Comparison of ENCODE assay signal across 8 cellular contexts in the genomic region with DNA sequence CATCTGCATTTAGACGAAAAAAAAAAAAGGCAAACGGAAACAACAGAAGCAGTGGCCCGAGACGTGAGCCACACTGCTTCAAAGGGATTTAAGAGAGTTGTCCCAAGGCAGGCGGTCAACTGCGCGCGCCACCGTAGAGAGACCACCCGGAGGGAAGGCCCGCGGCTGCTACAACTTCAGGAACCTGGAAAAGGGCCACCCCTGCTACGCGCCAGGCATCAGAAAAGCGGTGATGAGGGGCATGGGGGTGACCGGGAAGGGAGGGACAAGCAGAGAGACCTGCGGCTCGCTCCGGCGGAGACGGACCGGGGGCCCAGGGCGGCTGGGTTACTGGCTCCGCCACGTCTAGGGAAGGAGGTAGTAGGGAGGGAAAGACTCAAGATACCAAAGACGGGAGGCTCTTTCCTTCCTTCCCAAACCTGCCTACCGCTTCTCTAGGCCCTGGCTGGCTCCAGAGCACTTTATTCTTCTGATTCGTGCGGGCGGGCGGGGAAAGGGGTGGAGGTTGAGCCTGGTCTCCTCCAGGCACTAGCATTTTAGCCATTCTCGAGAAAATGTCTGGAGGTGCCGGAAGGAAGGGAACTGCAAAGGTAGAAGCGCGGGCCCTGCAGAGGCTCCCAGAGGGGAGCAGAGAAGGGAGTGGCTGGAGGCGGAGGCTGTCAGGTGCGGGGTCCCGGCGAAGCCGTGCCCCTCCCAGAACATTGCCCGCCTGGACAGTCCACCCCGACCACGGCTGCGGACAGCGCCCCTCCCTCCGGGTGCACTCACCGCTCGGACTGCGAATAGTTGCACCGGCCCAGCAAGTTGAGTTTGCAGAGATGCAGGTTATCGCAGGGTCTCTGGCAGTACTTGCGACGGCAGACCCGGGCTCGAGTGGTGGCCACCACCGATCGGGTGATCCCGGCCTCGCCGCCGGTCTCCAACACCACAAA.
A peak's percentile ranks its signal among the peaks of the same experiment; 100 is the strongest.
DNase-seq lines count a peak whose midpoint lies in the region; ATAC-seq lines count a peak whose summit lies in the region.

No MANE protein-coding gene starts in this region.

- ATAC-seq in HG02610 (IDR thresholded peaks at IDR 0.05; ENCODE audit: unreplicated experiment), result peak; percentile 7

- peak overlapping the region; percentile 70 for H3K9ac ChIP-seq in iPS-18a (ENCODE audit: low read length)

- peak overlapping the region; percentile 84 for H3K27ac ChIP-seq in angular gyrus (ENCODE audit: low read depth, low read length)
- no peak overlapping the region for H3K27ac ChIP-seq in iPS-18a (ENCODE audit: low read length)
- H3K27ac ChIP-seq in skin epidermis, result peak overlapping the region; percentile 75 to 99 (median 95)

- H3K4me3 ChIP-seq in iPS-18a (ENCODE audit: low read length) (peak overlapping the region; percentile 89), skin epidermis (peak overlapping the region; percentile 57 to 100 (median 93))

- H3K27me3 Mint-ChIP-seq in T-helper 1 cell treated with Interleukin-12 subunit alpha and Interleukin-12 subunit beta and Interleukin-4 antibody, amounts not matched to agents 30 μg/mL and 1 μg/mL, for 36 hours (ENCODE audit: low read depth), result peaks cover 4% of the 10 kb centered on the region

- H3K36me3 Mint-ChIP-seq in T-helper 1 cell treated with Interleukin-12 subunit alpha and Interleukin-12 subunit beta and Interleukin-4 antibody, amounts not matched to agents 30 μg/mL and 1 μg/mL, for 36 hours (ENCODE audit: low read depth), result peaks cover 51% of the 10 kb centered on the region

- H3K4me1 ChIP-seq in iPS-18a (ENCODE audit: control insufficient read depth, low read depth, low read length), result peaks cover 4% of the 10 kb centered on the region

- H3K9me3 Mint-ChIP-seq in T-helper 1 cell treated with Interleukin-12 subunit alpha and Interleukin-12 subunit beta and Interleukin-4 antibody, amounts not matched to agents 30 μg/mL and 1 μg/mL, for 36 hours, result peaks cover 5% of the 10 kb centered on the region

- H3K4me3 Mint-ChIP-seq in T-helper 1 cell treated with Interleukin-12 subunit alpha and Interleukin-12 subunit beta and Interleukin-4 antibody, amounts not matched to agents 30 μg/mL and 1 μg/mL, for 36 hours, result peak overlapping the region; percentile 99

- H3K27ac Mint-ChIP-seq in T-helper 1 cell treated with Interleukin-12 subunit alpha and Interleukin-12 subunit beta and Interleukin-4 antibody, amounts not matched to agents 30 μg/mL and 1 μg/mL, for 36 hours, result peak overlapping the region; percentile 96

- H3K9me3 ChIP-seq in iPS-18a (ENCODE audit: control insufficient read depth, low read depth, low read length), result no peaks in the 10 kb centered on the region

- H3K36me3 ChIP-seq in iPS-18a (ENCODE audit: control insufficient read depth, low read depth, low read length), result no peaks in the 10 kb centered on the region

- H3K27me3 ChIP-seq in iPS-18a (ENCODE audit: control insufficient read depth, insufficient read depth, low read length), result peaks cover 36% of the 10 kb centered on the region

- DNase-seq in T-helper 1 cell (no peak), NCI-H2171 (lab: John Stamatoyannopoulos, UW) (peak; percentile 5), NCI-H2196 treated with DMSO at 0.1 percent for 48 hours (lab: John Stamatoyannopoulos, UW; ENCODE audit: unreplicated experiment) (no peak)

- H3K4me1 Mint-ChIP-seq in T-helper 1 cell treated with Interleukin-12 subunit alpha and Interleukin-12 subunit beta and Interleukin-4 antibody, amounts not matched to agents 30 μg/mL and 1 μg/mL, for 36 hours (ENCODE audit: low read depth), result peaks cover 30% of the 10 kb centered on the region
